In genomic region chr7:107579881-107580715, GRCh38 we compare ENCODE assay signal across 1 cellular context.
A peak's percentile ranks its signal among the peaks of the same experiment; 100 is the strongest.
TF ChIP-seq lines count a peak whose summit lies in the region.

A gene with protein sequence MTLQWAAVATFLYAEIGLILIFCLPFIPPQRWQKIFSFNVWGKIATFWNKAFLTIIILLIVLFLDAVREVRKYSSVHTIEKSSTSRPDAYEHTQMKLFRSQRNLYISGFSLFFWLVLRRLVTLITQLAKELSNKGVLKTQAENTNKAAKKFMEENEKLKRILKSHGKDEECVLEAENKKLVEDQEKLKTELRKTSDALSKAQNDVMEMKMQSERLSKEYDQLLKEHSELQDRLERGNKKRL (plus strand): TSS chr7:107580246. CDS start chr7:107580773, 527 bp downstream.

TF ChIP-seq in K562, 482 proteins besides CTCF, POLR2A, EP300 and RAD21 (continued from another document and continues in another):
- TF ChIP-seq, protein P1, sequence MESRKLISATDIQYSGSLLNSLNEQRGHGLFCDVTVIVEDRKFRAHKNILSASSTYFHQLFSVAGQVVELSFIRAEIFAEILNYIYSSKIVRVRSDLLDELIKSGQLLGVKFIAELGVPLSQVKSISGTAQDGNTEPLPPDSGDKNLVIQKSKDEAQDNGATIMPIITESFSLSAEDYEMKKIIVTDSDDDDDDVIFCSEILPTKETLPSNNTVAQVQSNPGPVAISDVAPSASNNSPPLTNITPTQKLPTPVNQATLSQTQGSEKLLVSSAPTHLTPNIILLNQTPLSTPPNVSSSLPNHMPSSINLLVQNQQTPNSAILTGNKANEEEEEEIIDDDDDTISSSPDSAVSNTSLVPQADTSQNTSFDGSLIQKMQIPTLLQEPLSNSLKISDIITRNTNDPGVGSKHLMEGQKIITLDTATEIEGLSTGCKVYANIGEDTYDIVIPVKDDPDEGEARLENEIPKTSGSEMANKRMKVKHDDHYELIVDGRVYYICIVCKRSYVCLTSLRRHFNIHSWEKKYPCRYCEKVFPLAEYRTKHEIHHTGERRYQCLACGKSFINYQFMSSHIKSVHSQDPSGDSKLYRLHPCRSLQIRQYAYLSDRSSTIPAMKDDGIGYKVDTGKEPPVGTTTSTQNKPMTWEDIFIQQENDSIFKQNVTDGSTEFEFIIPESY (CRISPR knock-in tag; IDR thresholded peaks at IDR 0.05) = peak; percentile 40
- TF ChIP-seq CTBP1 (IDR thresholded peaks at IDR 0.05; ENCODE audit: borderline replicate concordance) = peak; percentile 96
- no peak for TF ChIP-seq ZNF717 (CRISPR knock-in tag; IDR thresholded peaks at IDR 0.05)
- TF ChIP-seq ZNF239 (CRISPR knock-in tag; IDR thresholded peaks at IDR 0.05) = no peak; the same call in 1 of the 2 replicates
- TF ChIP-seq, protein P2, sequence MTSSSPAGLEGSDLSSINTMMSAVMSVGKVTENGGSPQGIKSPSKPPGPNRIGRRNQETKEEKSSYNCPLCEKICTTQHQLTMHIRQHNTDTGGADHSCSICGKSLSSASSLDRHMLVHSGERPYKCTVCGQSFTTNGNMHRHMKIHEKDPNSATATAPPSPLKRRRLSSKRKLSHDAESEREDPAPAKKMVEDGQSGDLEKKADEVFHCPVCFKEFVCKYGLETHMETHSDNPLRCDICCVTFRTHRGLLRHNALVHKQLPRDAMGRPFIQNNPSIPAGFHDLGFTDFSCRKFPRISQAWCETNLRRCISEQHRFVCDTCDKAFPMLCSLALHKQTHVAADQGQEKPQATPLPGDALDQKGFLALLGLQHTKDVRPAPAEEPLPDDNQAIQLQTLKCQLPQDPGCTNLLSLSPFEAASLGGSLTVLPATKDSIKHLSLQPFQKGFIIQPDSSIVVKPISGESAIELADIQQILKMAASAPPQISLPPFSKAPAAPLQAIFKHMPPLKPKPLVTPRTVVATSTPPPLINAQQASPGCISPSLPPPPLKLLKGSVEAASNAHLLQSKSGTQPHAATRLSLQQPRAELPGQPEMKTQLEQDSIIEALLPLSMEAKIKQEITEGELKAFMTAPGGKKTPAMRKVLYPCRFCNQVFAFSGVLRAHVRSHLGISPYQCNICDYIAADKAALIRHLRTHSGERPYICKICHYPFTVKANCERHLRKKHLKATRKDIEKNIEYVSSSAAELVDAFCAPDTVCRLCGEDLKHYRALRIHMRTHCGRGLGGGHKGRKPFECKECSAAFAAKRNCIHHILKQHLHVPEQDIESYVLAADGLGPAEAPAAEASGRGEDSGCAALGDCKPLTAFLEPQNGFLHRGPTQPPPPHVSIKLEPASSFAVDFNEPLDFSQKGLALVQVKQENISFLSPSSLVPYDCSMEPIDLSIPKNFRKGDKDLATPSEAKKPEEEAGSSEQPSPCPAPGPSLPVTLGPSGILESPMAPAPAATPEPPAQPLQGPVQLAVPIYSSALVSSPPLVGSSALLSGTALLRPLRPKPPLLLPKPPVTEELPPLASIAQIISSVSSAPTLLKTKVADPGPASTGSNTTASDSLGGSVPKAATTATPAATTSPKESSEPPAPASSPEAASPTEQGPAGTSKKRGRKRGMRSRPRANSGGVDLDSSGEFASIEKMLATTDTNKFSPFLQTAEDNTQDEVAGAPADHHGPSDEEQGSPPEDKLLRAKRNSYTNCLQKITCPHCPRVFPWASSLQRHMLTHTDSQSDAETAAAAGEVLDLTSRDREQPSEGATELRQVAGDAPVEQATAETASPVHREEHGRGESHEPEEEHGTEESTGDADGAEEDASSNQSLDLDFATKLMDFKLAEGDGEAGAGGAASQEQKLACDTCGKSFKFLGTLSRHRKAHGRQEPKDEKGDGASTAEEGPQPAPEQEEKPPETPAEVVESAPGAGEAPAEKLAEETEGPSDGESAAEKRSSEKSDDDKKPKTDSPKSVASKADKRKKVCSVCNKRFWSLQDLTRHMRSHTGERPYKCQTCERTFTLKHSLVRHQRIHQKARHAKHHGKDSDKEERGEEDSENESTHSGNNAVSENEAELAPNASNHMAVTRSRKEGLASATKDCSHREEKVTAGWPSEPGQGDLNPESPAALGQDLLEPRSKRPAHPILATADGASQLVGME (CRISPR knock-in tag; IDR thresholded peaks at IDR 0.05) = 0 out of 2 replicates have a peak, but pooled peaks have one; percentile 58
- TF ChIP-seq, protein P3, sequence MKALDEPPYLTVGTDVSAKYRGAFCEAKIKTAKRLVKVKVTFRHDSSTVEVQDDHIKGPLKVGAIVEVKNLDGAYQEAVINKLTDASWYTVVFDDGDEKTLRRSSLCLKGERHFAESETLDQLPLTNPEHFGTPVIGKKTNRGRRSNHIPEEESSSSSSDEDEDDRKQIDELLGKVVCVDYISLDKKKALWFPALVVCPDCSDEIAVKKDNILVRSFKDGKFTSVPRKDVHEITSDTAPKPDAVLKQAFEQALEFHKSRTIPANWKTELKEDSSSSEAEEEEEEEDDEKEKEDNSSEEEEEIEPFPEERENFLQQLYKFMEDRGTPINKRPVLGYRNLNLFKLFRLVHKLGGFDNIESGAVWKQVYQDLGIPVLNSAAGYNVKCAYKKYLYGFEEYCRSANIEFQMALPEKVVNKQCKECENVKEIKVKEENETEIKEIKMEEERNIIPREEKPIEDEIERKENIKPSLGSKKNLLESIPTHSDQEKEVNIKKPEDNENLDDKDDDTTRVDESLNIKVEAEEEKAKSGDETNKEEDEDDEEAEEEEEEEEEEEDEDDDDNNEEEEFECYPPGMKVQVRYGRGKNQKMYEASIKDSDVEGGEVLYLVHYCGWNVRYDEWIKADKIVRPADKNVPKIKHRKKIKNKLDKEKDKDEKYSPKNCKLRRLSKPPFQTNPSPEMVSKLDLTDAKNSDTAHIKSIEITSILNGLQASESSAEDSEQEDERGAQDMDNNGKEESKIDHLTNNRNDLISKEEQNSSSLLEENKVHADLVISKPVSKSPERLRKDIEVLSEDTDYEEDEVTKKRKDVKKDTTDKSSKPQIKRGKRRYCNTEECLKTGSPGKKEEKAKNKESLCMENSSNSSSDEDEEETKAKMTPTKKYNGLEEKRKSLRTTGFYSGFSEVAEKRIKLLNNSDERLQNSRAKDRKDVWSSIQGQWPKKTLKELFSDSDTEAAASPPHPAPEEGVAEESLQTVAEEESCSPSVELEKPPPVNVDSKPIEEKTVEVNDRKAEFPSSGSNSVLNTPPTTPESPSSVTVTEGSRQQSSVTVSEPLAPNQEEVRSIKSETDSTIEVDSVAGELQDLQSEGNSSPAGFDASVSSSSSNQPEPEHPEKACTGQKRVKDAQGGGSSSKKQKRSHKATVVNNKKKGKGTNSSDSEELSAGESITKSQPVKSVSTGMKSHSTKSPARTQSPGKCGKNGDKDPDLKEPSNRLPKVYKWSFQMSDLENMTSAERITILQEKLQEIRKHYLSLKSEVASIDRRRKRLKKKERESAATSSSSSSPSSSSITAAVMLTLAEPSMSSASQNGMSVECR (CRISPR knock-in tag; IDR thresholded peaks at IDR 0.05) = 0 out of 2 replicates have a peak, but pooled peaks have one; percentile 61
- TF ChIP-seq AFF1 (IDR thresholded peaks at IDR 0.05; ENCODE audit: low read depth in 1 of 2, partially characterized antibody in 2 of 2) = peak in 1 of 2 experiments; percentile 66
- TF ChIP-seq ZNF785 (CRISPR knock-in tag; IDR thresholded peaks at IDR 0.05) = no peak
- TF ChIP-seq RBFOX2 (IDR thresholded peaks at IDR 0.05; ENCODE audit: low read depth, low read length) = peak; percentile 99
- TF ChIP-seq, protein P4, sequence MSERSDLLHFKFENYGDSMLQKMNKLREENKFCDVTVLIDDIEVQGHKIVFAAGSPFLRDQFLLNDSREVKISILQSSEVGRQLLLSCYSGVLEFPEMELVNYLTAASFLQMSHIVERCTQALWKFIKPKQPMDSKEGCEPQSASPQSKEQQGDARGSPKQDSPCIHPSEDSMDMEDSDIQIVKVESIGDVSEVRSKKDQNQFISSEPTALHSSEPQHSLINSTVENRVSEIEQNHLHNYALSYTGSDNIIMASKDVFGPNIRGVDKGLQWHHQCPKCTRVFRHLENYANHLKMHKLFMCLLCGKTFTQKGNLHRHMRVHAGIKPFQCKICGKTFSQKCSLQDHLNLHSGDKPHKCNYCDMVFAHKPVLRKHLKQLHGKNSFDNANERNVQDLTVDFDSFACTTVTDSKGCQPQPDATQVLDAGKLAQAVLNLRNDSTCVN (CRISPR knock-in tag; IDR thresholded peaks at IDR 0.05) = peak; percentile 80; the same call in 1 of the 2 replicates
- TF ChIP-seq, protein P5, sequence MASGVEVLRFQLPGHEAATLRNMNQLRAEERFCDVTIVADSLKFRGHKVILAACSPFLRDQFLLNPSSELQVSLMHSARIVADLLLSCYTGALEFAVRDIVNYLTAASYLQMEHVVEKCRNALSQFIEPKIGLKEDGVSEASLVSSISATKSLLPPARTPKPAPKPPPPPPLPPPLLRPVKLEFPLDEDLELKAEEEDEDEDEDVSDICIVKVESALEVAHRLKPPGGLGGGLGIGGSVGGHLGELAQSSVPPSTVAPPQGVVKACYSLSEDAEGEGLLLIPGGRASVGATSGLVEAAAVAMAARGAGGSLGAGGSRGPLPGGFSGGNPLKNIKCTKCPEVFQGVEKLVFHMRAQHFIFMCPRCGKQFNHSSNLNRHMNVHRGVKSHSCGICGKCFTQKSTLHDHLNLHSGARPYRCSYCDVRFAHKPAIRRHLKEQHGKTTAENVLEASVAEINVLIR (CRISPR knock-in tag; IDR thresholded peaks at IDR 0.05) = peak; percentile 90
- peak; percentile 75; the same call in 1 of the 2 replicates for TF ChIP-seq BRD4 (IDR thresholded peaks at IDR 0.05)
- peak; percentile 70 for TF ChIP-seq BCOR (IDR thresholded peaks at IDR 0.05)
- TF ChIP-seq, protein P6, sequence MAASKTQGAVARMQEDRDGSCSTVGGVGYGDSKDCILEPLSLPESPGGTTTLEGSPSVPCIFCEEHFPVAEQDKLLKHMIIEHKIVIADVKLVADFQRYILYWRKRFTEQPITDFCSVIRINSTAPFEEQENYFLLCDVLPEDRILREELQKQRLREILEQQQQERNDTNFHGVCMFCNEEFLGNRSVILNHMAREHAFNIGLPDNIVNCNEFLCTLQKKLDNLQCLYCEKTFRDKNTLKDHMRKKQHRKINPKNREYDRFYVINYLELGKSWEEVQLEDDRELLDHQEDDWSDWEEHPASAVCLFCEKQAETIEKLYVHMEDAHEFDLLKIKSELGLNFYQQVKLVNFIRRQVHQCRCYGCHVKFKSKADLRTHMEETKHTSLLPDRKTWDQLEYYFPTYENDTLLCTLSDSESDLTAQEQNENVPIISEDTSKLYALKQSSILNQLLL (CRISPR knock-in tag; IDR thresholded peaks at IDR 0.05; ENCODE audit: borderline replicate concordance) = no peak
- TF ChIP-seq YY1 (IDR thresholded peaks at IDR 0.05; ENCODE audit: borderline replicate concordance in 1 of 3, control insufficient read depth in 1 of 3, extremely low read depth in 1 of 3, insufficient read depth in 3 of 3, insufficient read length in 1 of 3, insufficient replicate concordance in 2 of 3, low read depth in 1 of 3, low read length in 2 of 3) = peak; percentile 21 to 68 (median 41)
- no peak for TF ChIP-seq SNRNP70 (optimal IDR thresholded peaks at IDR 0.05; ENCODE audit: low read depth, low read length)
- TF ChIP-seq ZNF57 (CRISPR knock-in tag; IDR thresholded peaks at IDR 0.05) = peak; percentile 65
- TF ChIP-seq MCM3 (IDR thresholded peaks at IDR 0.05) = no peak
- TF ChIP-seq PHF21A (IDR thresholded peaks at IDR 0.05; ENCODE audit: borderline replicate concordance, low read depth) = peak; percentile 53; the same call in 1 of the 2 replicates
- peak; percentile 14; the same call in 1 of the 2 replicates for TF ChIP-seq LEF1 (IDR thresholded peaks at IDR 0.05)
- peak; percentile 68; the same call in 1 of the 2 replicates for TF ChIP-seq ZC3H8 (IDR thresholded peaks at IDR 0.05)
- peak; percentile 47; the same call in 1 of the 2 replicates for TF ChIP-seq FOSL1 (tag; conservative IDR thresholded peaks at IDR 0.05)
- TF ChIP-seq, protein P7, sequence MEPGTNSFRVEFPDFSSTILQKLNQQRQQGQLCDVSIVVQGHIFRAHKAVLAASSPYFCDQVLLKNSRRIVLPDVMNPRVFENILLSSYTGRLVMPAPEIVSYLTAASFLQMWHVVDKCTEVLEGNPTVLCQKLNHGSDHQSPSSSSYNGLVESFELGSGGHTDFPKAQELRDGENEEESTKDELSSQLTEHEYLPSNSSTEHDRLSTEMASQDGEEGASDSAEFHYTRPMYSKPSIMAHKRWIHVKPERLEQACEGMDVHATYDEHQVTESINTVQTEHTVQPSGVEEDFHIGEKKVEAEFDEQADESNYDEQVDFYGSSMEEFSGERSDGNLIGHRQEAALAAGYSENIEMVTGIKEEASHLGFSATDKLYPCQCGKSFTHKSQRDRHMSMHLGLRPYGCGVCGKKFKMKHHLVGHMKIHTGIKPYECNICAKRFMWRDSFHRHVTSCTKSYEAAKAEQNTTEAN (CRISPR knock-in tag; IDR thresholded peaks at IDR 0.05) = no peak
